Comparison of ENCODE assay signal across 16 cellular contexts in the genomic region with DNA sequence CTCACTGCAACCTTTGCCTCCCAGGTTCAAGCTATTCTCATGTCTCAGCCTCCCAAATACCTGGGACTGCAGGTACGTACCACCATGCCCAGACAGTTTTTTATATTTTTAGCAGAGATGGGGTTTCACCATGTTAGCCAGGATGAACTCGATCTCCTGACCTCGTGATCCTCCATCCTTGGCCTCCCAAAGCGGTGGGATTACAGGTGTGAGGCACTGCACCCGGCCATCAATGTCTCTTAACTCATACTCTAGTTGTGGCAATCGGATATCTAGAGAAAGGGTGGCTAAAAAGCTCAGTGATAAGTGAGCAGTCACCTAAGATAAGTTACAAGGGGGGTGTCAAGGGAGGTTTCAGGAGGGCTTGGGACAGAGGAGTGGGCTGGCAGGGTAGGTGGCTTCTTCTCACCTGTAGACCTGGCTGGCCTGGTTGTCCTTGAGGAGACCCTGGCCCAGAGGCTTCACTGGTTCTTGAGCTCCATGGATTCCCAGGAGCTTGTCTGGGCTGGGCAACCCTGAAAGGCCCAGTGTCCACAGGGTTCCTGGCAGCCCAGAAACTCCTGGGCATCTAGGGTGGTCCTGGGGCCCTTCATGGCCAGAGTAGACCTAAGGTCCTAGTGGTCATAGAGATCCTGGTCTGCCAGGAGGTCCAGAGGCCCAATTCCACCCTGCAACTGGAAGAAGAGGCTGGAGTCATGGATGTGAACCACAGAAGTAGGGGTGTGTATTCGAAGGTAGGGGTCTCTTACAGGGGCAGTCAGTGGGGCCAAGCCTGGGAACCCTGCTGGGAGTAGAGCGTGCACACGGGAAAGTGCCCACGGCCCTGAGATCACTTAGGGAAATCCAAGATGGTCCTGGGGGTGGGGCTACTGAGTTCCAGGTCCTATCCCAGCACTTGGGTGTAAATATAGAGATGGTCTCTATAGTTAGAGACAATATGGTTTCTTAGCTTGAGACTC. TPM values are rescaled to one million over a fixed set of nuclear protein-coding genes. Genes with fewer than 3 reads are reported as not detected.
DNase-seq lines count a peak whose midpoint lies in the region; ATAC-seq and TF ChIP-seq lines count a peak whose summit lies in the region.
"Had no signal": no experiment of that assay in that cellular context is flagged by ENCODE, and none has a peak within 500 bp of the region (broad histone marks: within the 10 kb centered on the region; RNA-seq: fewer than 3 reads in every experiment).

No MANE protein-coding gene starts in this region.

- H3K27me3 Mint-ChIP-seq in stimulated activated naive CD8-positive, alpha-beta T cell treated with anti-CD3 and anti-CD28 coated beads, Interleukin-15, amount 100 ng/mL, for 72 hours: peaks cover 11% of the 10 kb centered on the region
- no peaks in the 10 kb centered on the region for H3K27me3 Mint-ChIP-seq in progenitor cell of endocrine pancreas
- H3K27me3 Mint-ChIP-seq: CD4-positive, alpha-beta T cell had no signal

- no peak for ATAC-seq in stimulated activated naive CD8-positive, alpha-beta T cell treated with anti-CD3 and anti-CD28 coated beads, Interleukin-15, amount 100 ng/mL, for 72 hours
- no peak for ATAC-seq in stimulated activated naive CD8-positive, alpha-beta T cell treated with anti-CD3 and anti-CD28 coated beads, Interleukin-15, Interleukin-2, amounts not matched to agents 100 U/mL and 50 U/mL, for 24 hours
- ATAC-seq in GM21381 (IDR thresholded peaks at IDR 0.05; ENCODE audit: unreplicated experiment) (no peak), GM19395 (IDR thresholded peaks at IDR 0.05; ENCODE audit: unreplicated experiment) (no peak)

- no peaks in the 10 kb centered on the region for H3K36me3 Mint-ChIP-seq in progenitor cell of endocrine pancreas (ENCODE audit: insufficient read depth)

- no peaks in the 10 kb centered on the region for H3K9me3 Mint-ChIP-seq in stimulated activated naive CD8-positive, alpha-beta T cell treated with anti-CD3 and anti-CD28 coated beads, Interleukin-15, amount 100 ng/mL, for 72 hours
- H3K9me3 Mint-ChIP-seq in progenitor cell of endocrine pancreas (ENCODE audit: low read depth): no peaks in the 10 kb centered on the region
- H3K9me3 Mint-ChIP-seq: CD4-positive, alpha-beta T cell had no signal

- H3K27ac Mint-ChIP-seq in stimulated activated naive CD8-positive, alpha-beta T cell treated with anti-CD3 and anti-CD28 coated beads, Interleukin-15, amount 100 ng/mL, for 72 hours: peak overlapping the region; percentile 55 to 59
- H3K27ac Mint-ChIP-seq in progenitor cell of endocrine pancreas: peak overlapping the region; percentile 57
- H3K27ac Mint-ChIP-seq: CD4-positive, alpha-beta T cell had no signal

- TF ChIP-seq CTCF in progenitor cell of endocrine pancreas (IDR thresholded peaks at IDR 0.05; ENCODE audit: unreplicated experiment): no peak

- no peak overlapping the region for H3K4me3 Mint-ChIP-seq in stimulated activated naive CD8-positive, alpha-beta T cell treated with anti-CD3 and anti-CD28 coated beads, Interleukin-15, amount 100 ng/mL, for 72 hours
- no peak overlapping the region for H3K4me3 Mint-ChIP-seq in progenitor cell of endocrine pancreas (ENCODE audit: low read depth)
- H3K4me3 Mint-ChIP-seq: CD4-positive, alpha-beta T cell had no signal

- DNase-seq in activated T-cell treated with anti-CD3 and anti-CD28 coated beads, Interleukin-2, amount 50 U/mL, for 1 hour: peak; percentile 7
- no peak for DNase-seq in activated T-cell treated with anti-CD3 and anti-CD28 coated beads for 4 hours
- DNase-seq in stimulated activated naive CD8-positive, alpha-beta T cell treated with anti-CD3 and anti-CD28 coated beads, Interleukin-15, amount 100 ng/mL, for 72 hours: no peak
- no peak for DNase-seq in stimulated activated naive CD8-positive, alpha-beta T cell treated with anti-CD3 and anti-CD28 coated beads, Interleukin-15, Interleukin-2, amounts not matched to agents 100 U/mL and 50 U/mL, for 24 hours
- no peak for DNase-seq in progenitor cell of endocrine pancreas (ENCODE audit: low spot score, unreplicated experiment)
- peak; percentile 29 for DNase-seq in ureter (ENCODE audit: low spot score)
- DNase-seq: NCI-H1417; NCI-H187; NCI-H2107; NCI-H510A; NCI-H748 treated with DMSO at 0.1 percent for 48 hours; NK-92 treated with Interleukin-12 subunit alpha and Interleukin-12 subunit beta, amount 100 ng/mL, for 24 hours had no signal

- H3K4me1 Mint-ChIP-seq in stimulated activated naive CD8-positive, alpha-beta T cell treated with anti-CD3 and anti-CD28 coated beads, Interleukin-15, amount 100 ng/mL, for 72 hours: peaks cover 50% of the 10 kb centered on the region
- H3K4me1 Mint-ChIP-seq in progenitor cell of endocrine pancreas (ENCODE audit: low read depth): peaks cover 12% of the 10 kb centered on the region

RNA-seq across cellular contexts. Expression of a gene that starts 12.7 kb away (rescaled TPM):
- total RNA-seq in progenitor cell of endocrine pancreas (3.6 and 4.3 TPM in 2 replicates), ureter (505 TPM)
- total RNA-seq: OCI-LY7 had no signal

RNA-seq across cellular contexts. Expression of a gene that starts 12.9 kb away (rescaled TPM):
- 111 and 114 TPM in 2 replicates for total RNA-seq in progenitor cell of endocrine pancreas
- total RNA-seq in ureter: 2.9 TPM

Comparison
In these comparisons a context has a peak if more than half of its experiments do, and no peak if none do; other contexts are left out.
1. DNase-seq: peak in activated T-cell treated with anti-CD3 and anti-CD28 coated beads, Interleukin-2, amount 50 U/mL, for 1 hour (single experiment) and ureter (single experiment); none in activated T-cell treated with anti-CD3 and anti-CD28 coated beads for 4 hours (single experiment), stimulated activated naive CD8-positive, alpha-beta T cell treated with anti-CD3 and anti-CD28 coated beads, Interleukin-15, amount 100 ng/mL, for 72 hours (0 of 2), stimulated activated naive CD8-positive, alpha-beta T cell treated with anti-CD3 and anti-CD28 coated beads, Interleukin-15, Interleukin-2, amounts not matched to agents 100 U/mL and 50 U/mL, for 24 hours (single experiment) and progenitor cell of endocrine pancreas (single experiment).
2. RNA of a gene that starts 12.7 kb away (total RNA-seq): 505 TPM in ureter (single experiment); 3.6 to 4.3 TPM in progenitor cell of endocrine pancreas; every median in the first group is over 10 times any median in the second.
3. RNA of a gene that starts 12.9 kb away (total RNA-seq): 111 to 114 TPM in progenitor cell of endocrine pancreas; 2.9 TPM in ureter (single experiment); every median in the first group is over 10 times any median in the second.